8 cellular contexts compared by ENCODE assay signal in the genomic region with DNA sequence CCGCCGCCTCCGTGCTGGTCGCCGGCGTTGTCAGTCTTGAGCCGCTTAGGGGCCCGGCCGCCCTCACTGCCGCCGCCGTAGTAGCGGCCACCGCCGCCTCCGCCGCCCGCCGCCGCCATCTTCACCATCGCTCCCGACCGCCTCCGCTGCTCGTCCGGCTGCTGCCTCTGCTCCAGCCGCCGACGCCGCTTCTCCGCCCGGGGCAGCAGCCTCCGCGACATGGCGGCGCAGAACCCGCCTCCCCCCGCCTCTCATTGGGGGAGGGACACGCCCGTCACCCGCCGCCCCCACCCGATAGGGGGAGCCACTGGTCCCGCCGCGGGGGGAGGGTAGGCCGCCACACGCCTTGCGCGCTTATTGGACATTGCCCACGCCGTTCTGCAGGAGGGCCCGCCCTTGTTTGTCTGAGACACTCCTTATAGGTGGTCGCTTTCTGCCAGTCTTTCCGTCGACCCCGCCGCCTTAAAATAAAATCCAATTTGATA. TPM values are rescaled to one million over a fixed set of nuclear protein-coding genes. Genes with fewer than 3 reads are reported as not detected.
DNase-seq lines count a peak whose midpoint lies in the region; ATAC-seq and TF ChIP-seq lines count a peak whose summit lies in the region.

Gene HNRNPL (minus strand): TSS at position 241 of the 485 bp plus-strand sequence. CDS start 20 bp downstream, at position 221.

- 0% methylated on average over 13 of the region's 58 CpGs; no CpG with 5 or more reads in 1 of the 2 donors for WGBS in transverse colon (ENCODE audit: low coverage in 1 of 2), 2 donors

- in situ Hi-C loops in transverse colon (cut with MboI; ENCODE audit: low pct_ligation_motif_present in 1 of 4, low pct_unique_long_range_greater_than_20kb in 1 of 4, low sequenced_read_pairs in 3 of 4), result no loop called here

- H3K4me1 ChIP-seq in BE2C (peaks cover 3% of the 10 kb centered on the region), transverse colon (peaks cover 23 to 53% (median 32%) of the 10 kb centered on the region in 4 donors)

- H3K9me3 ChIP-seq in BE2C, result no peaks in the 10 kb centered on the region
- no peaks in the 10 kb centered on the region for H3K9me3 ChIP-seq in transverse colon

- peak within 1 kb of the TSS; percentile 91 to 99 (median 92) for H3K4me3 Mint-ChIP-seq in nephron

- TF ChIP-seq CTCF in BE2C (IDR thresholded peaks at IDR 0.05; ENCODE audit: low read depth, low read length) (peak; percentile 25; the same call in 1 of the 2 replicates), epithelial cell of proximal tubule (conservative IDR thresholded peaks at IDR 0.05; ENCODE audit: low read depth, low read length) (peak; percentile 48), nephron (IDR thresholded peaks at IDR 0.05; ENCODE audit: unreplicated experiment in 3 of 3) (peak; percentile 32 to 63 (median 41)), transverse colon (IDR thresholded peaks at IDR 0.05) (peak; percentile 8 to 70 (median 44))

- intact Hi-C loops in transverse colon (cut with DNase I; ENCODE audit: low total_unique reads), result no loop called here

- H3K9me3 Mint-ChIP-seq in nephron, result no peaks in the 10 kb centered on the region

- TF ChIP-seq EP300 in transverse colon (IDR thresholded peaks at IDR 0.05; ENCODE audit: low read depth), result no peak

- ATAC-seq in GM19463 (IDR thresholded peaks at IDR 0.05; ENCODE audit: unreplicated experiment), result peak; percentile 49

- H3K27ac ChIP-seq in transverse colon, result peak within 1 kb of the TSS; percentile 99 to 100 (median 100)

- H3K36me3 ChIP-seq in BE2C (peaks cover 46% of the 10 kb centered on the region), transverse colon (peaks cover 0 to 30% (median 12%) of the 10 kb centered on the region in 4 donors)

- DNase-seq in BE2C (peak; percentile 99), HT1080 (ENCODE audit: low read depth) (no peak), epithelial cell of proximal tubule (ENCODE audit: low read depth) (no peak), transverse colon (peak; percentile 99), RKO (ENCODE audit: low spot score) (no peak)
- DNase-seq in activated CD8-positive, alpha-beta memory T cell treated with anti-CD3 and anti-CD28 coated beads for 48 hours (ENCODE audit: low read depth in 2 of 3, low spot score in 2 of 3), result peak in 2 of 3 experiments; percentile 97

- H3K4me1 Mint-ChIP-seq in nephron, result peaks cover 44% of the 10 kb centered on the region

- H3K27me3 Mint-ChIP-seq in nephron (ENCODE audit: low read depth), result peaks cover 9% of the 10 kb centered on the region

- H3K4me3 ChIP-seq in BE2C (ENCODE audit: low read depth, low read length) (peak within 1 kb of the TSS; percentile 86), epithelial cell of proximal tubule (ENCODE audit: low read depth, low read length) (peak within 1 kb of the TSS; percentile 59), transverse colon (peak within 1 kb of the TSS; percentile 72 to 100 (median 93))

- peaks cover 39% of the 10 kb centered on the region for H3K36me3 Mint-ChIP-seq in nephron (ENCODE audit: low read depth)

- peak; percentile 93 for TF ChIP-seq POLR2A in transverse colon (IDR thresholded peaks at IDR 0.05)

- H3K27ac Mint-ChIP-seq in nephron, result peak within 1 kb of the TSS; percentile 90 to 99 (median 97)

- no peaks in the 10 kb centered on the region for H3K27me3 ChIP-seq in BE2C
- no peaks in the 10 kb centered on the region for H3K27me3 ChIP-seq in transverse colon

RNA-seq across cellular contexts. Expression of gene HNRNPL, which starts in this region (rescaled TPM):
- 417 TPM for polyA plus RNA-seq in BE2C (2012; ENCODE audit: insufficient read depth, insufficient read length, low read depth)
- 419 and 531 TPM in 2 replicates for total RNA-seq in HT1080 (2014; rRNA removed; shearing (Covaris generic))
- polyA plus RNA-seq in HT1080 (2015; cell fraction: cytosol; rRNA removed), result 336 and 373 TPM in 2 replicates
- polyA plus RNA-seq in HT1080 (2015; cell fraction: nucleus; rRNA removed), result 497 and 507 TPM in 2 replicates
- 224 and 403 TPM in 2 replicates for total RNA-seq in epithelial cell of proximal tubule
- total RNA-seq in transverse colon, result 100 to 1,000 TPM; 139 to 200 (median 174) TPM

Comparison
In these comparisons a context has a peak if more than half of its experiments do, and no peak if none do; other contexts are left out.
1. DNase-seq: peak in BE2C (single experiment), activated CD8-positive, alpha-beta memory T cell treated with anti-CD3 and anti-CD28 coated beads for 48 hours (2 of 3) and transverse colon (single experiment); none in HT1080 (single experiment), epithelial cell of proximal tubule (single experiment) and RKO (single experiment).
2. Peak in every context shown above with its lines, with median percentiles within 50 percentile points of each other: H3K4me3 ChIP-seq and CTCF ChIP-seq.